ENCODE assay signal across 8 cellular contexts in genomic region chr20:24929867-24930723, GRCh38. TPM values are rescaled to one million over a fixed set of nuclear protein-coding genes. Genes with fewer than 3 reads are reported as not detected.
A peak's percentile ranks its signal among the peaks of the same experiment; 100 is the strongest.
DNase-seq lines count a peak whose midpoint lies in the region; ATAC-seq and TF ChIP-seq lines count a peak whose summit lies in the region.
"Not testable (repeated sequence)": the region's sequence is repeated elsewhere in the genome, so short reads cannot be mapped to it uniquely, and the experiment has no call there.

No MANE protein-coding gene starts in this region.

- not testable (repeated sequence) for H3K36me3 ChIP-seq in left lung; parathyroid adenoma (ENCODE audit: control insufficient read depth, insufficient read depth, low read length); urinary bladder (ENCODE audit: insufficient read depth)

- intact Hi-C loops in left lung (cut with DNase I): not testable (repeated sequence)

- H3K79me2 ChIP-seq in parathyroid adenoma: not testable (repeated sequence)

- not testable (repeated sequence) for H3K27me3 ChIP-seq in left lung; parathyroid adenoma (ENCODE audit: control insufficient read depth, insufficient read depth, low read length)

- not testable (repeated sequence) for H3K36me3 Mint-ChIP-seq in activated T-cell treated with anti-CD3 and anti-CD28 coated beads, Interleukin-2, amount 50 U/mL, for 72 hours (ENCODE audit: insufficient read depth in 2 of 2)
- peaks cover 11% of the 10 kb centered on the region for H3K36me3 Mint-ChIP-seq in effector memory CD8-positive, alpha-beta T cell (ENCODE audit: insufficient read depth)

- peak overlapping the region; percentile 77 for H3K4me2 ChIP-seq in parathyroid adenoma (ENCODE audit: low read length)

- peak overlapping the region; percentile 76 to 80 for H3K27ac ChIP-seq in left lung
- peak overlapping the region; percentile 90 for H3K27ac ChIP-seq in parathyroid adenoma
- H3K27ac ChIP-seq in urinary bladder (ENCODE audit: low read depth): peak overlapping the region; percentile 58

- WGBS in urinary bladder: 56% methylated on average over 13 of the region's 13 CpGs

- peaks cover 37% of the 10 kb centered on the region for H3K4me1 Mint-ChIP-seq in activated T-cell treated with anti-CD3 and anti-CD28 coated beads, Interleukin-2, amount 50 U/mL, for 72 hours (ENCODE audit: low read depth)
- H3K4me1 Mint-ChIP-seq in effector memory CD8-positive, alpha-beta T cell (ENCODE audit: low read depth in 2 of 2): peaks cover 36 to 42% of the 10 kb centered on the region in 2 donors

- not testable (repeated sequence) for H3K9me3 ChIP-seq in left lung; parathyroid adenoma (ENCODE audit: control insufficient read depth, low read length)

- H3K27me3 Mint-ChIP-seq in activated T-cell treated with anti-CD3 and anti-CD28 coated beads, Interleukin-2, amount 50 U/mL, for 72 hours (ENCODE audit: low read depth); effector memory CD8-positive, alpha-beta T cell: not testable (repeated sequence)

- H3K4me3 ChIP-seq in left lung: peak overlapping the region; percentile 17 to 24
- H3K4me3 ChIP-seq in parathyroid adenoma (ENCODE audit: low read depth, low read length): peak overlapping the region; percentile 77
- H3K4me3 ChIP-seq in urinary bladder (ENCODE audit: low read depth, low read length): not testable (repeated sequence)

- not testable (repeated sequence) for H3K9me3 Mint-ChIP-seq in activated T-cell treated with anti-CD3 and anti-CD28 coated beads, Interleukin-2, amount 50 U/mL, for 72 hours; effector memory CD8-positive, alpha-beta T cell

- H3K4me1 ChIP-seq in left lung (peaks cover 0 to 16% of the 10 kb centered on the region in 2 donors), parathyroid adenoma (peaks cover 12% of the 10 kb centered on the region)
- H3K4me1 ChIP-seq in urinary bladder (ENCODE audit: insufficient read depth): not testable (repeated sequence)

- peak overlapping the region; percentile 58 for H3K27ac Mint-ChIP-seq in activated T-cell treated with anti-CD3 and anti-CD28 coated beads, Interleukin-2, amount 50 U/mL, for 72 hours
- H3K27ac Mint-ChIP-seq in effector memory CD8-positive, alpha-beta T cell: peak overlapping the region; percentile 92 to 96

- peak overlapping the region; percentile 77 for H2AFZ ChIP-seq in parathyroid adenoma

- DNase-seq in DMS153 (lab: John Stamatoyannopoulos, UW): peak; percentile 89
- DNase-seq in M059J (ENCODE audit: low read depth): peak; percentile 48
- DNase-seq in NCI-H69 (lab: John Stamatoyannopoulos, UW): peak; percentile 54
- DNase-seq in activated T-cell treated with anti-CD3 and anti-CD28 coated beads, Interleukin-2, amount 50 U/mL, for 72 hours: peak in 1 of 2 donors; percentile 31
- peak in 2 of 3 experiments; percentile 36 to 44 for DNase-seq in effector memory CD8-positive, alpha-beta T cell
- DNase-seq in left lung: not testable (repeated sequence)

- H3K9ac ChIP-seq in parathyroid adenoma: not testable (repeated sequence)

- ATAC-seq in activated T-cell treated with anti-CD3 and anti-CD28 coated beads, Interleukin-2, amount 50 U/mL, for 72 hours (replicated peaks in 1 of 2): peak in 1 of 2 donors; percentile 49
- ATAC-seq in effector memory CD8-positive, alpha-beta T cell (replicated peaks): peak; percentile 84
- ATAC-seq in left lung: peak; percentile 90

- not testable (repeated sequence) for TF ChIP-seq CTCF in left lung (IDR thresholded peaks at IDR 0.05)
- TF ChIP-seq CTCF in parathyroid adenoma (IDR thresholded peaks at IDR 0.05): peak; percentile 31

- peak overlapping the region; percentile 36 to 38 for H3K4me3 Mint-ChIP-seq in activated T-cell treated with anti-CD3 and anti-CD28 coated beads, Interleukin-2, amount 50 U/mL, for 72 hours
- H3K4me3 Mint-ChIP-seq in effector memory CD8-positive, alpha-beta T cell: peak overlapping the region; percentile 71 to 74

RNA-seq across cellular contexts. Expression of gene CST7, which starts 19.0 kb away (rescaled TPM):
- 4.2 and 6.8 TPM in 2 replicates for total RNA-seq in M059J (2014; rRNA removed; shearing (Covaris generic))
- total RNA-seq in activated T-cell treated with anti-CD3 and anti-CD28 coated beads, Interleukin-2, amount 50 U/mL, for 72 hours: 100 to 1,000 TPM; 136 to 174 TPM
- total RNA-seq in left lung (10 to 100 TPM in 1 of 2 donors, 1 to 10 TPM in 1; 2.4 to 28.0 TPM), urinary bladder (not detected)
- 4.5 TPM for polyA plus RNA-seq in urinary bladder

Comparison
In these comparisons a context has a peak if more than half of its experiments do, and no peak if none do; other contexts are left out.
1. RNA of gene CST7, which starts 19.0 kb away (total RNA-seq): 136 to 174 TPM in activated T-cell treated with anti-CD3 and anti-CD28 coated beads, Interleukin-2, amount 50 U/mL, for 72 hours; 2.4 to 28.0 TPM in left lung, 4.2 to 6.8 TPM in M059J and not detected in urinary bladder (single experiment); every median in the first group is over 4 times any median in the second.
2. Peak in every context shown above with its lines, with median percentiles within 50 percentile points of each other: H3K27ac ChIP-seq.